ENCODE assay signal across 33 cellular contexts in genomic region chr22:35039625-35040024, GRCh38. TPM values are rescaled to one million over a fixed set of nuclear protein-coding genes. Genes with fewer than 3 reads are reported as not detected.
DNase-seq lines count a peak whose midpoint lies in the region; ATAC-seq lines count a peak whose summit lies in the region.
"Had no signal": no experiment of that assay in that cellular context is flagged by ENCODE, and none has a peak within 500 bp of the region (broad histone marks: within the 10 kb centered on the region; RNA-seq: fewer than 3 reads in every experiment).

No MANE protein-coding gene starts in this region.

- H3K27me3 Mint-ChIP-seq in activated naive CD8-positive, alpha-beta T cell treated with anti-CD3 and anti-CD28 coated beads, Interleukin-2, amount 10 ng/mL, durations not matched to agents 7 days and 5 days = no peaks in the 10 kb centered on the region
- H3K27me3 Mint-ChIP-seq in activated naive CD8-positive, alpha-beta T cell treated with anti-CD3 and anti-CD28 coated beads for 36 hours = peaks cover 21% of the 10 kb centered on the region
- H3K27me3 Mint-ChIP-seq: activated CD8-positive, alpha-beta T cell treated with anti-CD3 and anti-CD28 coated beads for 36 hours had no signal

- H3K4me3 Mint-ChIP-seq in activated naive CD8-positive, alpha-beta T cell treated with anti-CD3 and anti-CD28 coated beads, Interleukin-2, amount 10 ng/mL, durations not matched to agents 7 days and 5 days = no peak overlapping the region
- H3K4me3 Mint-ChIP-seq in activated naive CD8-positive, alpha-beta T cell treated with anti-CD3 and anti-CD28 coated beads for 36 hours = no peak overlapping the region
- H3K4me3 Mint-ChIP-seq: activated CD8-positive, alpha-beta T cell treated with anti-CD3 and anti-CD28 coated beads for 36 hours; activated naive CD4-positive, alpha-beta T cell treated with anti-CD3 and anti-CD28 coated beads for 36 hours; B cell; CD4-positive, alpha-beta memory T cell; neural progenitor cell; T-helper 2 cell treated with Interferon-gamma antibody and Interleukin-4, amounts not matched to agents 5 μg/mL and 100 μg/mL, for 36 hours had no signal

- ATAC-seq in activated naive CD8-positive, alpha-beta T cell treated with anti-CD3 and anti-CD28 coated beads, Interleukin-2, amount 10 ng/mL, durations not matched to agents 7 days and 5 days (ENCODE audit: low read depth) = no peak
- ATAC-seq in HG03342 (IDR thresholded peaks at IDR 0.05; ENCODE audit: unreplicated experiment) = no peak
- ATAC-seq in GM18907 (IDR thresholded peaks at IDR 0.05; ENCODE audit: unreplicated experiment) = no peak
- ATAC-seq: A549; activated CD8-positive, alpha-beta T cell treated with anti-CD3 and anti-CD28 coated beads for 36 hours; foreskin keratinocyte; upper lobe of right lung had no signal

- no peak for DNase-seq in activated naive CD8-positive, alpha-beta T cell treated with anti-CD3 and anti-CD28 coated beads, Interleukin-2, amount 10 ng/mL, durations not matched to agents 7 days and 5 days
- no peak for DNase-seq in activated naive CD8-positive, alpha-beta T cell treated with anti-CD3 and anti-CD28 coated beads for 36 hours
- DNase-seq in RPMI7951 (ENCODE audit: low read depth) = peak; percentile 27
- peak; percentile 94 for DNase-seq in left kidney (ENCODE audit: low read depth, low spot score)
- no peak for DNase-seq in activated T-cell treated with anti-CD3 and anti-CD28 coated beads, Interleukin-2, amount 50 U/mL, for 1 hour
- DNase-seq in hippocampal formation (lab: John Stamatoyannopoulos, UW) = no peak
- DNase-seq: activated CD8-positive, alpha-beta memory T cell treated with anti-CD3 and anti-CD28 coated beads, Interleukin-2, amount 50 U/mL, for 48 hours; activated CD8-positive, alpha-beta T cell treated with anti-CD3 and anti-CD28 coated beads for 36 hours; activated naive CD4-positive, alpha-beta T cell treated with anti-CD3 and anti-CD28 coated beads for 36 hours; amniotic stem cell; brain microvascular endothelial cell; CD4-positive, alpha-beta memory T cell; cerebellar nuclear complex; esophagus squamous epithelium; foreskin keratinocyte; H7; head of caudate nucleus; left cardiac atrium; mammary epithelial cell; NCI-H1694; NCI-H524; NK-92 treated with Interleukin-12 subunit alpha and Interleukin-12 subunit beta, amount 100 ng/mL, for 24 hours; stimulated activated naive CD4-positive, alpha-beta T cell treated with Interleukin-2 at 50 U/mL for 16 hours; upper lobe of right lung had no signal

- POLR2A ChIA-PET in activated naive CD8-positive, alpha-beta T cell treated with anti-CD3 and anti-CD28 coated beads, Interleukin-2, amount 10 ng/mL, durations not matched to agents 7 days and 5 days (lab: Charles Lee) = no interaction called here

- H3K36me3 Mint-ChIP-seq in activated naive CD8-positive, alpha-beta T cell treated with anti-CD3 and anti-CD28 coated beads, Interleukin-2, amount 10 ng/mL, durations not matched to agents 7 days and 5 days = no peaks in the 10 kb centered on the region
- no peaks in the 10 kb centered on the region for H3K36me3 Mint-ChIP-seq in activated naive CD8-positive, alpha-beta T cell treated with anti-CD3 and anti-CD28 coated beads for 36 hours
- H3K36me3 Mint-ChIP-seq: CD4-positive, alpha-beta memory T cell; neural progenitor cell had no signal

- H3K9me3 Mint-ChIP-seq in activated naive CD8-positive, alpha-beta T cell treated with anti-CD3 and anti-CD28 coated beads, Interleukin-2, amount 10 ng/mL, durations not matched to agents 7 days and 5 days = no peaks in the 10 kb centered on the region
- H3K9me3 Mint-ChIP-seq in activated naive CD8-positive, alpha-beta T cell treated with anti-CD3 and anti-CD28 coated beads for 36 hours = no peaks in the 10 kb centered on the region
- H3K9me3 Mint-ChIP-seq: activated CD8-positive, alpha-beta T cell treated with anti-CD3 and anti-CD28 coated beads for 36 hours; activated naive CD4-positive, alpha-beta T cell treated with anti-CD3 and anti-CD28 coated beads for 36 hours; neural progenitor cell; T-helper 2 cell treated with Interferon-gamma antibody and Interleukin-4, amounts not matched to agents 5 μg/mL and 100 μg/mL, for 36 hours had no signal

- no peaks in the 10 kb centered on the region for H3K4me1 Mint-ChIP-seq in activated naive CD8-positive, alpha-beta T cell treated with anti-CD3 and anti-CD28 coated beads, Interleukin-2, amount 10 ng/mL, durations not matched to agents 7 days and 5 days
- H3K4me1 Mint-ChIP-seq in activated naive CD8-positive, alpha-beta T cell treated with anti-CD3 and anti-CD28 coated beads for 36 hours = no peaks in the 10 kb centered on the region
- H3K4me1 Mint-ChIP-seq: B cell, neural progenitor cell had no signal

- H3K27ac Mint-ChIP-seq in activated naive CD8-positive, alpha-beta T cell treated with anti-CD3 and anti-CD28 coated beads, Interleukin-2, amount 10 ng/mL, durations not matched to agents 7 days and 5 days = peak overlapping the region; percentile 27
- H3K27ac Mint-ChIP-seq in activated naive CD8-positive, alpha-beta T cell treated with anti-CD3 and anti-CD28 coated beads for 36 hours = no peak overlapping the region
- H3K27ac Mint-ChIP-seq: activated CD8-positive, alpha-beta T cell treated with anti-CD3 and anti-CD28 coated beads for 36 hours; activated naive CD4-positive, alpha-beta T cell treated with anti-CD3 and anti-CD28 coated beads for 36 hours; B cell; CD4-positive, alpha-beta memory T cell; neural progenitor cell; T-helper 2 cell treated with Interferon-gamma antibody and Interleukin-4, amounts not matched to agents 5 μg/mL and 100 μg/mL, for 36 hours had no signal

RNA-seq across cellular contexts. Expression of gene ISX, which starts 26.3 kb away (rescaled TPM):
- total RNA-seq in activated naive CD8-positive, alpha-beta T cell treated with anti-CD3 and anti-CD28 coated beads, Interleukin-2, amount 10 ng/mL, durations not matched to agents 7 days and 5 days = not detected
- not detected for total RNA-seq in activated naive CD8-positive, alpha-beta T cell treated with anti-CD3 and anti-CD28 coated beads for 36 hours
- not detected in 2 replicates for total RNA-seq in RPMI7951 (2014; rRNA removed; shearing (Covaris generic))
- total RNA-seq: activated CD8-positive, alpha-beta T cell treated with anti-CD3 and anti-CD28 coated beads for 36 hours; activated naive CD4-positive, alpha-beta T cell treated with anti-CD3 and anti-CD28 coated beads for 36 hours; B cell; CD4-positive, alpha-beta memory T cell; dermis microvascular lymphatic vessel endothelial cell; esophagus squamous epithelium; foreskin keratinocyte; H7; left cardiac atrium; mammary epithelial cell; smooth muscle cell; suprapubic skin; upper lobe of right lung had no signal

Comparison
In these comparisons a context has a peak if more than half of its experiments do, and no peak if none do; other contexts are left out.
1. DNase-seq: peak in RPMI7951 (single experiment) and left kidney (single experiment); none in activated naive CD8-positive, alpha-beta T cell treated with anti-CD3 and anti-CD28 coated beads, Interleukin-2, amount 10 ng/mL, durations not matched to agents 7 days and 5 days (single experiment), activated naive CD8-positive, alpha-beta T cell treated with anti-CD3 and anti-CD28 coated beads for 36 hours (single experiment), activated T-cell treated with anti-CD3 and anti-CD28 coated beads, Interleukin-2, amount 50 U/mL, for 1 hour (single experiment) and hippocampal formation (0 of 2).